ENCODE assay signal across 8 cellular contexts in the genomic region with DNA sequence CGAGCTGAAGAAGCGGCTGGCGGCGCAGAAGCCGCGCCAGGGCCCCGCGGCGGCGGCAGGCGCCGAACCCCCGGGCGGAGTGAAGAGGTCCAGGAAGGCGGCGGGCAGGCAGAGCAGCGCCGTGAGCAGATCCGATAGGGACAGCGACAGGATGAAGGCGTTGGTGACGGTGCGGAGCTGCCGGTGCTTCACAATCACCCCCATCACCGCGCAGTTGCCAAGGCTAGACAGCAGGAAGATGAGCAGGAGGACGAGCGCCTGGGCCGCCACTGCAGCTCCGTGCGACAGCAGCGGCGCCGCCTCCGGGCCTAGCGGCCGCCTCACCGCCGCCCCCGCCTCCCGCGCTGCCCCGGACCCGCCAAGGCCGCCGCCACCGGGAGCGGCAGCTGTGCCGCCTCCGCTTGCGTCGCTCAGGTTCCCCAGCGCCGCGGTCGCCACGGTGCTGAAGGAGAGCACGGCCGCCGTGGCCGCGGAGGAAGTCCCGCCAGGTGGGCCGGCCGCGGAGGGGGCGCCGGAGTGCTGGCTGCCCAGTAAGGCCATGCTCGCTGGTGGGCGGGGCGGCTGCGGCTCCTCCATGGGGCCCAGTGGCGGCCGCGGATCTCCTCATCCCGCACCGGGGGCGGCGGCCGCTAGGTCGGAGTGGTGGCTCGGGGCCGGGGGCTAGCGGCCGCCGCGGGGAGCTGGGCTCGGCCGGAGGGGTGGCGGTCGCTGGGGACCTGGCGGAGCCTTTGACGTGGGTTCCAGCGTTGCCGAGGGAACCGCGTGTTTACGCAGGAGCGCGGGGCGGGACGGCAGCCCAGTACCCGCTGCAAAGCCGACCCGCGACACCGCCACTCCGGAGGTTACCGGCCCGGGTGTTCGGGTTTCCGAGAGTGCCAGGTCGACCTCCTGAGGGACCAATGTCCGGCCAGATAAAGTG. TPM values are rescaled to one million over a fixed set of nuclear protein-coding genes. Genes with fewer than 3 reads are reported as not detected.
DNase-seq lines count a peak whose midpoint lies in the region; ATAC-seq and TF ChIP-seq lines count a peak whose summit lies in the region.

A gene with protein sequence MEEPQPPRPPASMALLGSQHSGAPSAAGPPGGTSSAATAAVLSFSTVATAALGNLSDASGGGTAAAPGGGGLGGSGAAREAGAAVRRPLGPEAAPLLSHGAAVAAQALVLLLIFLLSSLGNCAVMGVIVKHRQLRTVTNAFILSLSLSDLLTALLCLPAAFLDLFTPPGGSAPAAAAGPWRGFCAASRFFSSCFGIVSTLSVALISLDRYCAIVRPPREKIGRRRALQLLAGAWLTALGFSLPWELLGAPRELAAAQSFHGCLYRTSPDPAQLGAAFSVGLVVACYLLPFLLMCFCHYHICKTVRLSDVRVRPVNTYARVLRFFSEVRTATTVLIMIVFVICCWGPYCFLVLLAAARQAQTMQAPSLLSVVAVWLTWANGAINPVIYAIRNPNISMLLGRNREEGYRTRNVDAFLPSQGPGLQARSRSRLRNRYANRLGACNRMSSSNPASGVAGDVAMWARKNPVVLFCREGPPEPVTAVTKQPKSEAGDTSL (minus strand): TSS at position 730 of the 919 bp plus-strand sequence. CDS start 154 bp downstream, at position 576.

- no peak for DNase-seq in AG04450 (ENCODE audit: low read depth, low spot score)
- DNase-seq in SK-N-DZ (ENCODE audit: low spot score) = peak; percentile 54
- peak; percentile 75 for DNase-seq in adipocyte (ENCODE audit: low read depth)
- DNase-seq in left ventricle myocardium superior = peak; percentile 85
- DNase-seq in posterior vena cava (ENCODE audit: low spot score) = peak; percentile 88
- DNase-seq in aorta = peak; percentile 84 to 92

- 0 to 1% methylated on average over 79 to 114 of the region's 114 CpGs for WGBS in aorta, 2 donors

- intact Hi-C loops in left ventricle myocardium superior (cut with micrococcal nuclease) = no loop called here
- intact Hi-C loops in posterior vena cava (cut with DNase I) = no loop called here
- intact Hi-C loops in aorta (cut with DNase I) = no loop called here

- H3K9ac ChIP-seq in adipocyte (ENCODE audit: low read length) = peak within 1 kb of the TSS; percentile 64

- no peaks in the 10 kb centered on the region for H3K27me3 ChIP-seq in AG04450 (ENCODE audit: control insufficient read depth, insufficient read depth, low read length)
- no peaks in the 10 kb centered on the region for H3K27me3 ChIP-seq in adipocyte (replicated peaks; ENCODE audit: control insufficient read depth, insufficient read depth, low read length)
- no peaks in the 10 kb centered on the region for H3K27me3 ChIP-seq in aorta (ENCODE audit: control insufficient read depth in 1 of 2, insufficient read depth in 2 of 2, low read length in 1 of 2)

- H3K4me1 ChIP-seq in adipocyte (ENCODE audit: control insufficient read depth, insufficient read depth, low read length) = peaks cover 6% of the 10 kb centered on the region
- peaks cover 0 to 2% of the 10 kb centered on the region in 2 donors for H3K4me1 ChIP-seq in aorta (ENCODE audit: control insufficient read depth in 1 of 2, insufficient read depth in 2 of 2, low read length in 2 of 2)

- POLR2A ChIA-PET in AG04450 (lab: Yijun Ruan, JAX) = interaction anchor here (0.7 to 2.3 kb wide), 4 partner anchors 12 to 19 kb away, joined by 3 to 9 read pairs (median 5); a partner anchor contains a TSS

- TF ChIP-seq CTCF in AG04450 (IDR thresholded peaks at IDR 0.05; ENCODE audit: low read depth, low read length) = no peak

- ATAC-seq in GM18909 (IDR thresholded peaks at IDR 0.05; ENCODE audit: poor library complexity, unreplicated experiment) (peak; percentile 64), HG03175 (IDR thresholded peaks at IDR 0.05; ENCODE audit: unreplicated experiment) (peak; percentile 60), left ventricle myocardium superior (peak; percentile 95), aorta (ENCODE audit: low FRiP score) (peak; percentile 85)

- H3K4me3 ChIP-seq in AG04450 (ENCODE audit: low read depth, low read length) = peak within 1 kb of the TSS; percentile 61
- peak within 1 kb of the TSS; percentile 78 for H3K4me3 ChIP-seq in adipocyte (ENCODE audit: low read length)
- H3K4me3 ChIP-seq in aorta (ENCODE audit: low read length in 2 of 2) = peak within 1 kb of the TSS; percentile 56 to 81

- peaks cover 16% of the 10 kb centered on the region for H3K36me3 ChIP-seq in adipocyte (ENCODE audit: control insufficient read depth, insufficient read depth, low read length, severe bottlenecking)
- H3K36me3 ChIP-seq in aorta (ENCODE audit: control insufficient read depth in 1 of 2, insufficient read depth in 2 of 2, low read length in 1 of 2) = no peaks in the 10 kb centered on the region

- no peak within 1 kb of the TSS for H3K27ac ChIP-seq in AG04450 (ENCODE audit: low read depth, low read length)
- H3K27ac ChIP-seq in aorta (ENCODE audit: low read depth in 1 of 2, low read length in 2 of 2) = peak within 1 kb of the TSS; percentile 24 to 49

- H3K9me3 ChIP-seq in AG04450 (ENCODE audit: control insufficient read depth, insufficient read depth, low read length) = peaks cover 5% of the 10 kb centered on the region; the same call in 1 of the 2 replicates
- no peaks in the 10 kb centered on the region for H3K9me3 ChIP-seq in adipocyte (ENCODE audit: control insufficient read depth, low read length)
- H3K9me3 ChIP-seq in aorta (ENCODE audit: control insufficient read depth, low read length) = no peaks in the 10 kb centered on the region

- CTCF ChIA-PET in AG04450 (lab: Charles Lee) = interaction anchor here (0.6 kb wide), 2 partner anchors 19 to 828 kb away, joined by 3 to 4 read pairs; a partner anchor contains a TSS

RNA-seq across cellular contexts. Expression of the gene that starts here (rescaled TPM):
- polyA plus RNA-seq in AG04450 (2011; rRNA removed) = 1.7 and 2.4 TPM in 2 replicates
- polyA minus RNA-seq in AG04450 (2011; rRNA and poly(A)+ RNA removed) = 2.7 and 4.5 TPM in 2 replicates
- 0.79 and 3.0 TPM in 2 replicates for polyA plus RNA-seq in SK-N-DZ (2014; cell fraction: cytosol; rRNA removed)
- 4.4 and 4.7 TPM in 2 replicates for polyA plus RNA-seq in SK-N-DZ (2014; cell fraction: nucleus; rRNA removed)
- total RNA-seq in left ventricle myocardium superior = 2.0 TPM
- 1 to 10 TPM; 7.5 to 8.1 TPM for total RNA-seq in posterior vena cava
- 1 to 10 TPM; 7.4 to 9.0 TPM for total RNA-seq in aorta
- 1 to 10 TPM in 1 of 2 donors, under 1 TPM in 1; 0.50 to 3.8 TPM for polyA plus RNA-seq in aorta
